In the genomic region with DNA sequence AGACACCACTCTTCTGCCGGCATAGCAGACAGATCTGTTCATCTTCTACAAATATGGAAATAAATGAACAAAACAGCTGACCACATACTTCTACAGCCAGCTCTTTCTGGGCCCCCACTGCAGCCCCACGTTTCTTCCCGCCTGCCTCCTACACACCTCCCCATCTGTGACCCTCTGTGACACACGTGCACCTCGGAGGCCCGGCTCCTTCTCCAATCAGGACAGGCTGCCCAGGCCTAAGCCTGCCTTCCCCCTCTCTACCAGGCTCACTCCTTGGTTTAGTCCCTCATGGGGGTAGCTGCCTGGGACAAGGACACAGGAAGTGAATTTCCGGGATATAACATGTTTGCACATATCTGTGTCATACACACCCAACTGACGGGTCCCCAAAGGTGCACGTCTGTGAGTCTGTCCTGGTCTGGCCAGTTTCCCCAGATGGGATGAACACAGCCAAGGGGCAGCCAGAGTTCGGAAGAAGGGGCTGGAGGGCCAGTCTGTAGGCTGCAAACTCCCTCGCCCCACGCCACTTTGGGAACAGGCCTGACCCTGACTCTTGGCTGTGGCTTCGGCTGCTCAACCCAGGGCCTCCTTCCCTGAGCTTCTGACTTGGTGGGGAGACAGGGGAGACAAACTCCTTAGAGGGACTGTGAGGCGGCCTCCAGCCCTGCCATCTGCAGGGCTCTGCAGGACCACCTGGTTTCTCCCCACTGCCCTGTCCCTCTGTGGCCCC, we compare ENCODE assay signal across 23 cellular contexts.
DNase-seq lines count a peak whose midpoint lies in the region; ATAC-seq and TF ChIP-seq lines count a peak whose summit lies in the region.
"Had no signal": no experiment of that assay in that cellular context is flagged by ENCODE, and none has a peak within 500 bp of the region (broad histone marks: within the 10 kb centered on the region; RNA-seq: fewer than 3 reads in every experiment).

No MANE protein-coding gene starts in this region.

- peak; percentile 25 for ATAC-seq in stimulated activated naive CD8-positive, alpha-beta T cell treated with anti-CD3 and anti-CD28 coated beads, Interleukin-15, Interleukin-2, amounts not matched to agents 100 U/mL and 50 U/mL, for 24 hours
- no peak for ATAC-seq in stimulated activated naive CD8-positive, alpha-beta T cell treated with anti-CD3 and anti-CD28 coated beads, Interleukin-15, amount 100 ng/mL, for 72 hours
- ATAC-seq in SK-N-SH treated with all-trans-retinoic acid at 6 μM for 48 hours (peak; percentile 17; the same call in 2 of the 3 replicates), GM19397 (IDR thresholded peaks at IDR 0.05; ENCODE audit: unreplicated experiment) (no peak), HG03342 (IDR thresholded peaks at IDR 0.05; ENCODE audit: unreplicated experiment) (no peak)
- ATAC-seq: CD8-positive, alpha-beta T cell; K562; left colon; sciatic nerve had no signal

- H3K27ac Mint-ChIP-seq in stimulated activated naive CD8-positive, alpha-beta T cell treated with anti-CD3 and anti-CD28 coated beads, Interleukin-15, amount 100 ng/mL, for 72 hours, result peak overlapping the region in 1 of 2 donors; percentile 85
- peak overlapping the region in 2 of 3 experiments; percentile 81 to 90 for H3K27ac Mint-ChIP-seq in nephron
- H3K27ac Mint-ChIP-seq: activated T-helper 2 cell treated with anti-CD3 and anti-CD28 coated beads, Interferon-gamma antibody, Interleukin-2, Interleukin-4, amounts not matched to agents 10 μg/mL and 5 μg/mL and 100 μg/mL, durations not matched to agents 14 hours and 24 hours and 36 hours; CD8-positive, alpha-beta T cell had no signal

- H3K4me3 Mint-ChIP-seq in stimulated activated naive CD8-positive, alpha-beta T cell treated with anti-CD3 and anti-CD28 coated beads, Interleukin-15, amount 100 ng/mL, for 72 hours, result no peak overlapping the region
- no peak overlapping the region for H3K4me3 Mint-ChIP-seq in nephron
- H3K4me3 Mint-ChIP-seq: CD8-positive, alpha-beta T cell; naive B cell had no signal

- TF ChIP-seq CTCF in nephron (IDR thresholded peaks at IDR 0.05; ENCODE audit: unreplicated experiment in 3 of 3), result no peak

- DNase-seq in stimulated activated naive CD8-positive, alpha-beta T cell treated with anti-CD3 and anti-CD28 coated beads, Interleukin-15, Interleukin-2, amounts not matched to agents 100 U/mL and 50 U/mL, for 24 hours, result no peak
- DNase-seq in stimulated activated naive CD8-positive, alpha-beta T cell treated with anti-CD3 and anti-CD28 coated beads, Interleukin-15, amount 100 ng/mL, for 72 hours, result no peak
- no peak for DNase-seq in NCI-H226
- DNase-seq: amniotic stem cell; CD8-positive, alpha-beta T cell; cortex of kidney; HCEC 1CT; left colon; mesendoderm; MM.1S; naive B cell; NCI-H1436; NCI-H510A treated with DMSO at 0.1 percent for 48 hours; NK-92 treated with Interleukin-12 subunit alpha and Interleukin-12 subunit beta, amount 100 ng/mL, for 24 hours; stimulated activated CD4-positive, alpha-beta T cell treated with anti-CD3 and anti-CD28 coated beads, Interleukin-15, amount 100 ng/mL, for 24 hours; stimulated activated CD8-positive, alpha-beta memory T cell treated with anti-CD3 and anti-CD28 coated beads, Interleukin-4, amount 100 ng/mL, for 48 hours had no signal

- H3K36me3 Mint-ChIP-seq in nephron (ENCODE audit: low read depth), result peaks cover 84% of the 10 kb centered on the region

- no peaks in the 10 kb centered on the region for H3K27me3 Mint-ChIP-seq in stimulated activated naive CD8-positive, alpha-beta T cell treated with anti-CD3 and anti-CD28 coated beads, Interleukin-15, amount 100 ng/mL, for 72 hours
- no peaks in the 10 kb centered on the region for H3K27me3 Mint-ChIP-seq in nephron (ENCODE audit: low read depth)
- H3K27me3 Mint-ChIP-seq: naive B cell had no signal

- no peaks in the 10 kb centered on the region for H3K4me1 Mint-ChIP-seq in stimulated activated naive CD8-positive, alpha-beta T cell treated with anti-CD3 and anti-CD28 coated beads, Interleukin-15, amount 100 ng/mL, for 72 hours
- H3K4me1 Mint-ChIP-seq in nephron, result peaks cover 28% of the 10 kb centered on the region

- H3K9me3 Mint-ChIP-seq in stimulated activated naive CD8-positive, alpha-beta T cell treated with anti-CD3 and anti-CD28 coated beads, Interleukin-15, amount 100 ng/mL, for 72 hours, result no peaks in the 10 kb centered on the region
- no peaks in the 10 kb centered on the region for H3K9me3 Mint-ChIP-seq in nephron
- H3K9me3 Mint-ChIP-seq: activated T-helper 2 cell treated with anti-CD3 and anti-CD28 coated beads, Interferon-gamma antibody, Interleukin-2, Interleukin-4, amounts not matched to agents 10 μg/mL and 5 μg/mL and 100 μg/mL, durations not matched to agents 14 hours and 24 hours and 36 hours; CD8-positive, alpha-beta T cell; naive B cell had no signal

TF ChIP-seq in SK-N-SH treated with all-trans-retinoic acid at 6 μM for 48 hours, 23 proteins besides CTCF, POLR2A, EP300 and RAD21 (continues in another document):
- TF ChIP-seq SNAI2 (CRISPR knock-in tag; IDR thresholded peaks at IDR 0.05) (no peak), TOX (CRISPR knock-in tag; IDR thresholded peaks at IDR 0.05; ENCODE audit: borderline replicate concordance) (no peak), BACH2 (CRISPR knock-in tag; IDR thresholded peaks at IDR 0.05; ENCODE audit: borderline replicate concordance) (no peak), PPARA (CRISPR knock-in tag; IDR thresholded peaks at IDR 0.05; ENCODE audit: borderline replicate concordance) (no peak), CSDC2 (CRISPR knock-in tag; IDR thresholded peaks at IDR 0.05) (no peak), ZNF565 (CRISPR knock-in tag; conservative IDR thresholded peaks at IDR 0.05; ENCODE audit: low read depth) (no peak), ESRRG (CRISPR knock-in tag; IDR thresholded peaks at IDR 0.05) (no peak), OSR1 (CRISPR knock-in tag; IDR thresholded peaks at IDR 0.05) (no peak), ZFP30 (CRISPR knock-in tag; IDR thresholded peaks at IDR 0.05) (no peak), ZNF70 (CRISPR knock-in tag; IDR thresholded peaks at IDR 0.05) (no peak)
- TF ChIP-seq, protein P1, sequence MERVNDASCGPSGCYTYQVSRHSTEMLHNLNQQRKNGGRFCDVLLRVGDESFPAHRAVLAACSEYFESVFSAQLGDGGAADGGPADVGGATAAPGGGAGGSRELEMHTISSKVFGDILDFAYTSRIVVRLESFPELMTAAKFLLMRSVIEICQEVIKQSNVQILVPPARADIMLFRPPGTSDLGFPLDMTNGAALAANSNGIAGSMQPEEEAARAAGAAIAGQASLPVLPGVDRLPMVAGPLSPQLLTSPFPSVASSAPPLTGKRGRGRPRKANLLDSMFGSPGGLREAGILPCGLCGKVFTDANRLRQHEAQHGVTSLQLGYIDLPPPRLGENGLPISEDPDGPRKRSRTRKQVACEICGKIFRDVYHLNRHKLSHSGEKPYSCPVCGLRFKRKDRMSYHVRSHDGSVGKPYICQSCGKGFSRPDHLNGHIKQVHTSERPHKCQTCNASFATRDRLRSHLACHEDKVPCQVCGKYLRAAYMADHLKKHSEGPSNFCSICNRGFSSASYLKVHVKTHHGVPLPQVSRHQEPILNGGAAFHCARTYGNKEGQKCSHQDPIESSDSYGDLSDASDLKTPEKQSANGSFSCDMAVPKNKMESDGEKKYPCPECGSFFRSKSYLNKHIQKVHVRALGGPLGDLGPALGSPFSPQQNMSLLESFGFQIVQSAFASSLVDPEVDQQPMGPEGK (CRISPR knock-in tag; IDR thresholded peaks at IDR 0.05; ENCODE audit: borderline replicate concordance), result no peak
- TF ChIP-seq, protein P2, sequence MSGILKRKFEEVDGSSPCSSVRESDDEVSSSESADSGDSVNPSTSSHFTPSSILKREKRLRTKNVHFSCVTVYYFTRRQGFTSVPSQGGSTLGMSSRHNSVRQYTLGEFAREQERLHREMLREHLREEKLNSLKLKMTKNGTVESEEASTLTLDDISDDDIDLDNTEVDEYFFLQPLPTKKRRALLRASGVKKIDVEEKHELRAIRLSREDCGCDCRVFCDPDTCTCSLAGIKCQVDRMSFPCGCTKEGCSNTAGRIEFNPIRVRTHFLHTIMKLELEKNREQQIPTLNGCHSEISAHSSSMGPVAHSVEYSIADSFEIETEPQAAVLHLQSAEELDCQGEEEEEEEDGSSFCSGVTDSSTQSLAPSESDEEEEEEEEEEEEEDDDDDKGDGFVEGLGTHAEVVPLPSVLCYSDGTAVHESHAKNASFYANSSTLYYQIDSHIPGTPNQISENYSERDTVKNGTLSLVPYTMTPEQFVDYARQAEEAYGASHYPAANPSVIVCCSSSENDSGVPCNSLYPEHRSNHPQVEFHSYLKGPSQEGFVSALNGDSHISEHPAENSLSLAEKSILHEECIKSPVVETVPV (CRISPR knock-in tag; IDR thresholded peaks at IDR 0.05), result no peak
- TF ChIP-seq, protein P3, sequence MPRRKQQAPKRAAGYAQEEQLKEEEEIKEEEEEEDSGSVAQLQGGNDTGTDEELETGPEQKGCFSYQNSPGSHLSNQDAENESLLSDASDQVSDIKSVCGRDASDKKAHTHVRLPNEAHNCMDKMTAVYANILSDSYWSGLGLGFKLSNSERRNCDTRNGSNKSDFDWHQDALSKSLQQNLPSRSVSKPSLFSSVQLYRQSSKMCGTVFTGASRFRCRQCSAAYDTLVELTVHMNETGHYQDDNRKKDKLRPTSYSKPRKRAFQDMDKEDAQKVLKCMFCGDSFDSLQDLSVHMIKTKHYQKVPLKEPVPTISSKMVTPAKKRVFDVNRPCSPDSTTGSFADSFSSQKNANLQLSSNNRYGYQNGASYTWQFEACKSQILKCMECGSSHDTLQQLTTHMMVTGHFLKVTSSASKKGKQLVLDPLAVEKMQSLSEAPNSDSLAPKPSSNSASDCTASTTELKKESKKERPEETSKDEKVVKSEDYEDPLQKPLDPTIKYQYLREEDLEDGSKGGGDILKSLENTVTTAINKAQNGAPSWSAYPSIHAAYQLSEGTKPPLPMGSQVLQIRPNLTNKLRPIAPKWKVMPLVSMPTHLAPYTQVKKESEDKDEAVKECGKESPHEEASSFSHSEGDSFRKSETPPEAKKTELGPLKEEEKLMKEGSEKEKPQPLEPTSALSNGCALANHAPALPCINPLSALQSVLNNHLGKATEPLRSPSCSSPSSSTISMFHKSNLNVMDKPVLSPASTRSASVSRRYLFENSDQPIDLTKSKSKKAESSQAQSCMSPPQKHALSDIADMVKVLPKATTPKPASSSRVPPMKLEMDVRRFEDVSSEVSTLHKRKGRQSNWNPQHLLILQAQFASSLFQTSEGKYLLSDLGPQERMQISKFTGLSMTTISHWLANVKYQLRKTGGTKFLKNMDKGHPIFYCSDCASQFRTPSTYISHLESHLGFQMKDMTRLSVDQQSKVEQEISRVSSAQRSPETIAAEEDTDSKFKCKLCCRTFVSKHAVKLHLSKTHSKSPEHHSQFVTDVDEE (CRISPR knock-in tag; IDR thresholded peaks at IDR 0.05), result no peak

Comparison
In these comparisons a context has a peak if more than half of its experiments do, and no peak if none do; other contexts are left out.
1. ATAC-seq: peak in stimulated activated naive CD8-positive, alpha-beta T cell treated with anti-CD3 and anti-CD28 coated beads, Interleukin-15, Interleukin-2, amounts not matched to agents 100 U/mL and 50 U/mL, for 24 hours (single experiment) and SK-N-SH treated with all-trans-retinoic acid at 6 μM for 48 hours (single experiment); none in stimulated activated naive CD8-positive, alpha-beta T cell treated with anti-CD3 and anti-CD28 coated beads, Interleukin-15, amount 100 ng/mL, for 72 hours (single experiment), GM19397 (single experiment) and HG03342 (single experiment).